In genomic region chr15:97037080-97037479, GRCh38 we compare ENCODE assay signal across 27 cellular contexts.
DNase-seq lines count a peak whose midpoint lies in the region; ATAC-seq and TF ChIP-seq lines count a peak whose summit lies in the region.
"Had no signal": no experiment of that assay in that cellular context is flagged by ENCODE, and none has a peak within 500 bp of the region (broad histone marks: within the 10 kb centered on the region; RNA-seq: fewer than 3 reads in every experiment).

No MANE protein-coding gene starts in this region.

- no peak overlapping the region for H2AK5ac ChIP-seq in mesenchymal stem cell (ENCODE audit: low read length, severe bottlenecking)

- H3K27ac Mint-ChIP-seq in GM23338 (no peak overlapping the region), osteocyte (ENCODE audit: unreplicated experiment) (no peak overlapping the region)
- H3K27ac Mint-ChIP-seq in activated naive CD8-positive, alpha-beta T cell treated with anti-CD3 and anti-CD28 coated beads for 36 hours: no peak overlapping the region
- H3K27ac Mint-ChIP-seq: CD14-positive monocyte, IgD-negative memory B cell had no signal

- 73% methylated on average over 1 of the region's 1 CpG for WGBS in mesenchymal stem cell

- no peak overlapping the region for H2BK15ac ChIP-seq in mesenchymal stem cell (ENCODE audit: low read depth, poor library complexity, severe bottlenecking)

- H3K4me2 ChIP-seq in GM23338: no peak overlapping the region
- no peak overlapping the region for H3K4me2 ChIP-seq in mesenchymal stem cell (ENCODE audit: low read length, poor library complexity, severe bottlenecking)
- H3K4me2 ChIP-seq: KMS-11, SK-N-SH had no signal

- H3K27me3 ChIP-seq in GM23338 (ENCODE audit: insufficient read depth): no peaks in the 10 kb centered on the region
- no peaks in the 10 kb centered on the region for H3K27me3 ChIP-seq in mesenchymal stem cell (ENCODE audit: control insufficient read depth in 1 of 2, insufficient read depth in 1 of 2, low read length in 2 of 2)
- H3K27me3 ChIP-seq: BE2C had no signal

- no peak overlapping the region for H3K9ac ChIP-seq in mesenchymal stem cell (ENCODE audit: low read length)
- H3K9ac ChIP-seq: KMS-11, SK-N-SH had no signal

- no peak for DNase-seq in GM23338 (ENCODE audit: low spot score)
- peak; percentile 41 for DNase-seq in NCI-H226
- DNase-seq in choroid plexus epithelial cell (ENCODE audit: low read depth): peak; percentile 84
- DNase-seq in mesenchymal stem cell: peak; percentile 22
- DNase-seq in ecto neural progenitor cell (ENCODE audit: low spot score): no peak
- no peak for DNase-seq in osteocyte (ENCODE audit: extremely low spot score, unreplicated experiment)
- DNase-seq in activated naive CD8-positive, alpha-beta T cell treated with anti-CD3 and anti-CD28 coated beads for 36 hours: no peak
- DNase-seq: 8988T; ACHN; BE2C; Calu3; DND-41; GOT3; HCEC 1CT; NCI-H1092 treated with DMSO at 0.1 percent for 48 hours; NCI-H1436; NCI-H187; NCI-H2171 treated with DMSO at 0.1 percent for 48 hours; NCI-H524; NCI-H748 treated with DMSO at 0.1 percent for 48 hours; NK-92 treated with Interleukin-12 subunit alpha and Interleukin-12 subunit beta, amount 100 ng/mL, for 24 hours; PC-3; SK-N-SH had no signal

- H3K79me2 ChIP-seq in GM23338 (replicated peaks; ENCODE audit: insufficient read depth): no peaks in the 10 kb centered on the region

- peak overlapping the region in 1 of 2 experiments; percentile 24 for H3K18ac ChIP-seq in mesenchymal stem cell (ENCODE audit: low read depth in 1 of 2, low read length in 2 of 2)

- H3K4ac ChIP-seq in mesenchymal stem cell (ENCODE audit: low read depth in 1 of 2, low read length in 2 of 2): peak overlapping the region in 1 of 2 experiments; percentile 49

- H3K9me2 ChIP-seq in GM23338 (ENCODE audit: insufficient read depth): no peaks in the 10 kb centered on the region
- H3K9me2 ChIP-seq: SK-N-SH had no signal

- H3K27me3 Mint-ChIP-seq in GM23338 (ENCODE audit: insufficient read depth, low read depth, poor library complexity) (no peaks in the 10 kb centered on the region), osteocyte (ENCODE audit: unreplicated experiment) (peaks cover 3% of the 10 kb centered on the region)
- no peaks in the 10 kb centered on the region for H3K27me3 Mint-ChIP-seq in activated naive CD8-positive, alpha-beta T cell treated with anti-CD3 and anti-CD28 coated beads for 36 hours
- H3K27me3 Mint-ChIP-seq: IgD-negative memory B cell had no signal

- no peak overlapping the region for H4K8ac ChIP-seq in mesenchymal stem cell (ENCODE audit: low read length)

- no peak overlapping the region for H4K91ac ChIP-seq in mesenchymal stem cell (ENCODE audit: low read length)

- H3K14ac ChIP-seq in mesenchymal stem cell (ENCODE audit: low read length in 2 of 2): no peak overlapping the region

- H3K27ac ChIP-seq in GM23338 (ENCODE audit: low read depth) (no peak overlapping the region), mesenchymal stem cell (ENCODE audit: low read length, poor library complexity, severe bottlenecking) (no peak overlapping the region)
- H3K27ac ChIP-seq: KMS-11 had no signal

- no peaks in the 10 kb centered on the region for H3K36me3 Mint-ChIP-seq in GM23338 (ENCODE audit: low read depth)
- no peaks in the 10 kb centered on the region for H3K36me3 Mint-ChIP-seq in osteocyte (ENCODE audit: unreplicated experiment)
- H3K36me3 Mint-ChIP-seq in activated naive CD8-positive, alpha-beta T cell treated with anti-CD3 and anti-CD28 coated beads for 36 hours: no peaks in the 10 kb centered on the region
- H3K36me3 Mint-ChIP-seq: CD14-positive monocyte, IgD-negative memory B cell had no signal

- H3F3A ChIP-seq in GM23338 (replicated peaks; ENCODE audit: low read depth): no peaks in the 10 kb centered on the region

- H2BK5ac ChIP-seq in mesenchymal stem cell (ENCODE audit: low read depth, low read length, poor library complexity, severe bottlenecking): no peak overlapping the region

- H3K4me3 ChIP-seq in GM23338 (no peak overlapping the region), choroid plexus epithelial cell (ENCODE audit: low read depth, low read length) (no peak overlapping the region), mesenchymal stem cell (ENCODE audit: insufficient read depth in 1 of 2, low read depth in 1 of 2, low read length in 2 of 2) (no peak overlapping the region)

- H3K23ac ChIP-seq in mesenchymal stem cell (ENCODE audit: low read length in 2 of 2): no peak overlapping the region

- H3K4me1 Mint-ChIP-seq in GM23338 (peaks cover 6% of the 10 kb centered on the region), osteocyte (ENCODE audit: unreplicated experiment) (no peaks in the 10 kb centered on the region)
- no peaks in the 10 kb centered on the region for H3K4me1 Mint-ChIP-seq in activated naive CD8-positive, alpha-beta T cell treated with anti-CD3 and anti-CD28 coated beads for 36 hours
- H3K4me1 Mint-ChIP-seq: CD14-positive monocyte, IgD-negative memory B cell had no signal

- H3K9me3 Mint-ChIP-seq in GM23338 (no peaks in the 10 kb centered on the region; the same call in 2 of the 3 replicates), osteocyte (ENCODE audit: unreplicated experiment) (no peaks in the 10 kb centered on the region)
- H3K9me3 Mint-ChIP-seq in activated naive CD8-positive, alpha-beta T cell treated with anti-CD3 and anti-CD28 coated beads for 36 hours: peaks cover 2% of the 10 kb centered on the region

- H3K36me3 ChIP-seq in GM23338 (ENCODE audit: insufficient read depth) (no peaks in the 10 kb centered on the region), mesenchymal stem cell (ENCODE audit: control insufficient read depth in 1 of 2, insufficient read depth in 2 of 2, low read depth in 1 of 2, low read length in 2 of 2) (no peaks in the 10 kb centered on the region)
- H3K36me3 ChIP-seq: BE2C had no signal

- ATAC-seq in GM23338: no peak
- no peak for ATAC-seq in GM18520 (IDR thresholded peaks at IDR 0.05; ENCODE audit: unreplicated experiment)
- ATAC-seq: PC-3 had no signal

- no peak overlapping the region for H2BK120ac ChIP-seq in mesenchymal stem cell (ENCODE audit: low read depth, low read length)

- H3K79me1 ChIP-seq in mesenchymal stem cell (replicated peaks; ENCODE audit: low read length, poor library complexity, severe bottlenecking): no peaks in the 10 kb centered on the region

- TF ChIP-seq CTCF in GM23338 (conservative IDR thresholded peaks at IDR 0.05; ENCODE audit: low read depth in 2 of 2): no peak
- TF ChIP-seq CTCF in choroid plexus epithelial cell (conservative IDR thresholded peaks at IDR 0.05; ENCODE audit: low read depth, low read length): no peak
- TF ChIP-seq CTCF in osteocyte (IDR thresholded peaks at IDR 0.05): no peak

- peaks cover 32% of the 10 kb centered on the region for H3K9me3 ChIP-seq in mesenchymal stem cell (ENCODE audit: control insufficient read depth, low read length)
- H3K9me3 ChIP-seq: BE2C had no signal

- H3K4me3 Mint-ChIP-seq in GM23338: no peak overlapping the region
- no peak overlapping the region for H3K4me3 Mint-ChIP-seq in osteocyte (ENCODE audit: unreplicated experiment)
- no peak overlapping the region for H3K4me3 Mint-ChIP-seq in activated naive CD8-positive, alpha-beta T cell treated with anti-CD3 and anti-CD28 coated beads for 36 hours
- H3K4me3 Mint-ChIP-seq: CD14-positive monocyte, IgD-negative memory B cell had no signal

- H4K20me1 ChIP-seq in GM23338 (replicated peaks; ENCODE audit: insufficient read depth): no peaks in the 10 kb centered on the region

- H2AFZ ChIP-seq in GM23338: peak overlapping the region; percentile 45; the same call in 1 of the 2 replicates
- peak overlapping the region; percentile 76 for H2AFZ ChIP-seq in mesenchymal stem cell (ENCODE audit: low read depth, low read length)

- peak overlapping the region; percentile 87 to 94 for H2BK12ac ChIP-seq in mesenchymal stem cell (ENCODE audit: low read length in 2 of 2)

- H3K4me1 ChIP-seq in GM23338 (ENCODE audit: insufficient read depth) (peaks cover 9% of the 10 kb centered on the region; the same call in 1 of the 2 replicates), mesenchymal stem cell (ENCODE audit: control insufficient read depth, insufficient read depth, low read depth, low read length) (no peaks in the 10 kb centered on the region)
- H3K4me1 ChIP-seq: BE2C had no signal

TF ChIP-seq in GM23338, 12 proteins besides CTCF, POLR2A, EP300 and RAD21:
- TF ChIP-seq POLR2AphosphoS5 (IDR thresholded peaks at IDR 0.05; ENCODE audit: low read depth) (no peak), ZNF114 (CRISPR knock-in tag; IDR thresholded peaks at IDR 0.05) (no peak), EZH2phosphoT487 (IDR thresholded peaks at IDR 0.05; ENCODE audit: unreplicated experiment) (no peak), CREB1 (CRISPR knock-in tag; IDR thresholded peaks at IDR 0.05; ENCODE audit: low read depth) (no peak)
- TF ChIP-seq, protein P1, sequence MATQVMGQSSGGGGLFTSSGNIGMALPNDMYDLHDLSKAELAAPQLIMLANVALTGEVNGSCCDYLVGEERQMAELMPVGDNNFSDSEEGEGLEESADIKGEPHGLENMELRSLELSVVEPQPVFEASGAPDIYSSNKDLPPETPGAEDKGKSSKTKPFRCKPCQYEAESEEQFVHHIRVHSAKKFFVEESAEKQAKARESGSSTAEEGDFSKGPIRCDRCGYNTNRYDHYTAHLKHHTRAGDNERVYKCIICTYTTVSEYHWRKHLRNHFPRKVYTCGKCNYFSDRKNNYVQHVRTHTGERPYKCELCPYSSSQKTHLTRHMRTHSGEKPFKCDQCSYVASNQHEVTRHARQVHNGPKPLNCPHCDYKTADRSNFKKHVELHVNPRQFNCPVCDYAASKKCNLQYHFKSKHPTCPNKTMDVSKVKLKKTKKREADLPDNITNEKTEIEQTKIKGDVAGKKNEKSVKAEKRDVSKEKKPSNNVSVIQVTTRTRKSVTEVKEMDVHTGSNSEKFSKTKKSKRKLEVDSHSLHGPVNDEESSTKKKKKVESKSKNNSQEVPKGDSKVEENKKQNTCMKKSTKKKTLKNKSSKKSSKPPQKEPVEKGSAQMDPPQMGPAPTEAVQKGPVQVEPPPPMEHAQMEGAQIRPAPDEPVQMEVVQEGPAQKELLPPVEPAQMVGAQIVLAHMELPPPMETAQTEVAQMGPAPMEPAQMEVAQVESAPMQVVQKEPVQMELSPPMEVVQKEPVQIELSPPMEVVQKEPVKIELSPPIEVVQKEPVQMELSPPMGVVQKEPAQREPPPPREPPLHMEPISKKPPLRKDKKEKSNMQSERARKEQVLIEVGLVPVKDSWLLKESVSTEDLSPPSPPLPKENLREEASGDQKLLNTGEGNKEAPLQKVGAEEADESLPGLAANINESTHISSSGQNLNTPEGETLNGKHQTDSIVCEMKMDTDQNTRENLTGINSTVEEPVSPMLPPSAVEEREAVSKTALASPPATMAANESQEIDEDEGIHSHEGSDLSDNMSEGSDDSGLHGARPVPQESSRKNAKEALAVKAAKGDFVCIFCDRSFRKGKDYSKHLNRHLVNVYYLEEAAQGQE (IDR thresholded peaks at IDR 0.05; ENCODE audit: unreplicated experiment): no peak
TF ChIP-seq in GM23338: peak in this region for 0.

Comparison
In these comparisons a context has a peak if more than half of its experiments do, and no peak if none do; other contexts are left out.
1. DNase-seq: peak in NCI-H226 (single experiment), choroid plexus epithelial cell (single experiment) and mesenchymal stem cell (single experiment); none in GM23338 (single experiment), ecto neural progenitor cell (single experiment), osteocyte (single experiment) and activated naive CD8-positive, alpha-beta T cell treated with anti-CD3 and anti-CD28 coated beads for 36 hours (single experiment).